ENCODE assay signal across 15 cellular contexts in the genomic region with DNA sequence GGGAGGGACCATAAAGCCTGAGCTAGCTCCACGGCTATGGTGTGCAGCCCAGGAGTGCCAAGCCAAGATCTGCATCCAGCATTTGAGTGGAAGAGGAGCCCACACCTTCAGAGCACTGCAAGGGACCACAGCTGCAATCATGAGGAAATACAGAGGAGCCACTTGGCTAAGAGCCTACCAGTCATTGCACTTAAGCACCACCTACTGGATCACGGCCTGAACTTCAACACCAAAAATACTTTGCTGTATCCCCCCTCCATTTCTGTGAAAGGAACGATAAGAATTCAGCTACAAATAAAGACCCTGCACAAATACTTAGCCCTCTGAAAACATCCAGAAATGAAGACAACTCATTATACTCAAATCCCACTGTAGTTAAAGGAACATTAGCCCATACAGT.
DNase-seq lines count a peak whose midpoint lies in the region; ATAC-seq and TF ChIP-seq lines count a peak whose summit lies in the region.
"Had no signal": no experiment of that assay in that cellular context is flagged by ENCODE, and none has a peak within 500 bp of the region (broad histone marks: within the 10 kb centered on the region; RNA-seq: fewer than 3 reads in every experiment).

No MANE protein-coding gene starts in this region.

- H2AFZ ChIP-seq in OCI-LY7 (ENCODE audit: low read length): no peak overlapping the region

- H3K4me3 Mint-ChIP-seq in stimulated activated effector memory CD8-positive, alpha-beta T cell treated with anti-CD3 and anti-CD28 coated beads, Interleukin-12 subunit alpha, Interleukin-12 subunit beta, amount 100 ng/mL, for 72 hours: no peak overlapping the region
- H3K4me3 Mint-ChIP-seq: CD4-positive, alpha-beta T cell; IgD-negative memory B cell had no signal

- H3K27ac ChIP-seq in OCI-LY7 (ENCODE audit: low read depth, low read length, poor library complexity, severe bottlenecking): no peak overlapping the region

- TF ChIP-seq CTCF in GM12864 (IDR thresholded peaks at IDR 0.05; ENCODE audit: low read depth, low read length, missing control alignments) (peak; percentile 44), OCI-LY7 (conservative IDR thresholded peaks at IDR 0.05; ENCODE audit: low read length) (peak; percentile 72)

- no peak for TF ChIP-seq POLR2A in erythroblast (IDR thresholded peaks at IDR 0.05; ENCODE audit: low read length)

- no peaks in the 10 kb centered on the region for H3K4me1 ChIP-seq in OCI-LY7 (ENCODE audit: insufficient read depth, low read length, poor library complexity, severe bottlenecking)

- no peaks in the 10 kb centered on the region for H3K9me3 ChIP-seq in OCI-LY7 (ENCODE audit: low read length)

- intact Hi-C loops in OCI-LY7 (cut with micrococcal nuclease; ENCODE audit: unreplicated experiment): loop anchor here (2.0 to 5.0 kb wide), 2 partner anchors 326 to 488 kb away; no protein-coding TSS in a partner anchor
- intact Hi-C loops in head of caudate nucleus (cut with DNase I): no loop called here

- H3K27ac Mint-ChIP-seq in stimulated activated effector memory CD8-positive, alpha-beta T cell treated with anti-CD3 and anti-CD28 coated beads, Interleukin-12 subunit alpha, Interleukin-12 subunit beta, amount 100 ng/mL, for 72 hours: no peak overlapping the region
- H3K27ac Mint-ChIP-seq: activated T-helper 2 cell treated with anti-CD3 and anti-CD28 coated beads, Interferon-gamma antibody, Interleukin-2, Interleukin-4, amounts not matched to agents 10 μg/mL and 5 μg/mL and 100 μg/mL, durations not matched to agents 14 hours and 24 hours and 36 hours; CD4-positive, alpha-beta T cell; IgD-negative memory B cell had no signal

- POLR2A ChIA-PET in OCI-LY7 (lab: Charles Lee): interaction anchor here (0.5 kb wide), 1 partner anchor 34 kb away, joined by 3 read pairs; no protein-coding TSS in a partner anchor

- H3K36me3 Mint-ChIP-seq in stimulated activated effector memory CD8-positive, alpha-beta T cell treated with anti-CD3 and anti-CD28 coated beads, Interleukin-12 subunit alpha, Interleukin-12 subunit beta, amount 100 ng/mL, for 72 hours: no peaks in the 10 kb centered on the region
- H3K36me3 Mint-ChIP-seq: IgD-negative memory B cell had no signal

- BruUV-seq in OCI-LY7 (replicated peaks; lab: Mats Ljungman, UMichigan): no TSS peak

- no peaks in the 10 kb centered on the region for H3K79me2 ChIP-seq in OCI-LY7 (ENCODE audit: insufficient read depth, low read depth, low read length)

- no peak overlapping the region for H3K4me2 ChIP-seq in OCI-LY7 (ENCODE audit: low read length)

- no peaks in the 10 kb centered on the region for H3K36me3 ChIP-seq in OCI-LY7 (ENCODE audit: insufficient read depth, low read length)

- DNase-seq in GM12864 (ENCODE audit: low read depth) (no peak), HT1080 (ENCODE audit: low read depth) (peak; percentile 52), OCI-LY7 (ENCODE audit: low spot score) (peak; percentile 26), erythroblast (lab: John Stamatoyannopoulos, UW) (peak; percentile 30 to 33), head of caudate nucleus (no peak), NCI-H2227 treated with DMSO at 0.1 percent for 48 hours (lab: John Stamatoyannopoulos, UW) (no peak)
- DNase-seq in stimulated activated effector memory CD8-positive, alpha-beta T cell treated with anti-CD3 and anti-CD28 coated beads, Interleukin-12 subunit alpha, Interleukin-12 subunit beta, amount 100 ng/mL, for 72 hours (ENCODE audit: low spot score in 2 of 2): no peak
- DNase-seq: activated CD4-positive, alpha-beta T cell treated with anti-CD3 and anti-CD28 coated beads, Interleukin-2, amount 50 U/mL, for 48 hours; aorta; CD4-positive, alpha-beta T cell; nucleus accumbens; T-helper 9 cell had no signal

- CTCF ChIA-PET in OCI-LY7 (lab: Charles Lee; ENCODE audit: unreplicated experiment): no interaction called here

- H3K4me3 ChIP-seq in GM12864 (ENCODE audit: low read depth, low read length): no peak overlapping the region
- no peak overlapping the region for H3K4me3 ChIP-seq in OCI-LY7 (ENCODE audit: low read depth, low read length, poor library complexity, severe bottlenecking)

- no peak for ATAC-seq in stimulated activated effector memory CD8-positive, alpha-beta T cell treated with anti-CD3 and anti-CD28 coated beads, Interleukin-12 subunit alpha, Interleukin-12 subunit beta, amount 100 ng/mL, for 72 hours
- ATAC-seq in HG02623 (IDR thresholded peaks at IDR 0.05; ENCODE audit: unreplicated experiment): no peak

- H3K4me1 Mint-ChIP-seq in stimulated activated effector memory CD8-positive, alpha-beta T cell treated with anti-CD3 and anti-CD28 coated beads, Interleukin-12 subunit alpha, Interleukin-12 subunit beta, amount 100 ng/mL, for 72 hours: no peaks in the 10 kb centered on the region
- H3K4me1 Mint-ChIP-seq: IgD-negative memory B cell had no signal

- no peaks in the 10 kb centered on the region for H3K9me2 ChIP-seq in OCI-LY7 (ENCODE audit: insufficient read depth, low read length)

- H4K20me1 ChIP-seq in OCI-LY7 (ENCODE audit: insufficient read depth, low read length): no peaks in the 10 kb centered on the region

- peaks cover 23% of the 10 kb centered on the region for H3K9me3 Mint-ChIP-seq in stimulated activated effector memory CD8-positive, alpha-beta T cell treated with anti-CD3 and anti-CD28 coated beads, Interleukin-12 subunit alpha, Interleukin-12 subunit beta, amount 100 ng/mL, for 72 hours

Comparison
In these comparisons a context has a peak if more than half of its experiments do, and no peak if none do; other contexts are left out.
1. DNase-seq: peak in HT1080 (single experiment), OCI-LY7 (single experiment) and erythroblast (2 of 2); none in GM12864 (single experiment), stimulated activated effector memory CD8-positive, alpha-beta T cell treated with anti-CD3 and anti-CD28 coated beads, Interleukin-12 subunit alpha, Interleukin-12 subunit beta, amount 100 ng/mL, for 72 hours (0 of 2), head of caudate nucleus (0 of 42) and NCI-H2227 treated with DMSO at 0.1 percent for 48 hours (single experiment).